ENCODE assay signal across 2 cellular contexts in the genomic region with DNA sequence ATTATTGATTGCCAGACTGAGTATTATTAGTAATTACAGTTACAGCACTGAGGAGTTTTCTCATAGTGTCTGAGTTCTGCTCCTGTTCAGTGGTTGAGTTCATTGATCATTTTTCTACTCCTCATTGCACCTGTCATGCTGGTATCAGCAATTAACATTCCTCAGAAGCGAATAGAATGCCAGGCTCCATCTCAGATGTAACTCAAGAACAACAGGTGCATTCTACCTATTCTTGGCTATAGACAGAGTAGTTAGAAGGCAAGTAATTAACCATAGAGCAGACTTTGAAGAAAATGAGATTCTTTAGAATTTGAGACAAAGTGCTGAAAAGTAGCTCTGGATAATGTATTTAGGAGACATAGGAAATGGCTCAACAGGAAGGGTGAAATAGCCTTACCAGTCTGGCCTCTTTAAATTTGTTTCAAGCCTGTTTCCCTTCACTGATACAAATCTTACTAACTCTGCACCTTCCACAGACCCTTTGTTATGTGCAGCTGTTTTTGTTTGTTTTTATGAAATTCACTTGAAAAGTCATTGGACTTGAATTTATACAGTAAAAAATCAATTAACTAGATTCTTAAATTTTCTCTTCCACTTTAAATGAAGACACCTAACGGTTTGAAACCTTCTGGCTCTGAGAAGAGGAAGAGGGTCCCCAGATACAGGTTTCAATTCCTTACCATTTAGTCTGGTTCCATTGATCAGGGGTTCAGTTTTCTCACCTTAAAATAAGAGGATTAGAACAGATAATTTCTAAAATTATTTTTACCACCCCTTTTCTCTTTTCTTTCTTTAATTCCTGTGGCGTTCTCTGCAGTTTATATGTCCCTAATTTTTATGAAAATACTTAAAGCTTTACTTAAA.
TF ChIP-seq lines count a peak whose summit lies in the region.

No MANE protein-coding gene starts in this region.

TF ChIP-seq in IMR-90, 13 proteins besides CTCF, POLR2A, EP300 and RAD21:
- no peak for TF ChIP-seq MXI1 (IDR thresholded peaks at IDR 0.05; ENCODE audit: borderline replicate concordance, low read depth, low read length)
- TF ChIP-seq MAZ (IDR thresholded peaks at IDR 0.05; ENCODE audit: borderline replicate concordance, low read depth, low read length): no peak
- no peak for TF ChIP-seq NFE2L2 (IDR thresholded peaks at IDR 0.05; ENCODE audit: low read depth, low read length)
- no peak for TF ChIP-seq MAFK (IDR thresholded peaks at IDR 0.05; ENCODE audit: low read depth, low read length)
- TF ChIP-seq CEBPB (IDR thresholded peaks at IDR 0.05; ENCODE audit: low read depth, low read length): no peak
- TF ChIP-seq CHD1 (IDR thresholded peaks at IDR 0.05; ENCODE audit: low read depth, low read length): no peak
- no peak for TF ChIP-seq BHLHE40 (IDR thresholded peaks at IDR 0.05; ENCODE audit: low read depth, low read length)
- no peak for TF ChIP-seq ELK1 (IDR thresholded peaks at IDR 0.05; ENCODE audit: borderline replicate concordance, low read depth, low read length)
- no peak for TF ChIP-seq RCOR1 (IDR thresholded peaks at IDR 0.05; ENCODE audit: insufficient replicate concordance, low read length)
- no peak for TF ChIP-seq SMC3 (IDR thresholded peaks at IDR 0.05; ENCODE audit: low read depth, low read length)
- no peak for TF ChIP-seq RFX5 (IDR thresholded peaks at IDR 0.05; ENCODE audit: low read depth, low read length)
- TF ChIP-seq, protein P1, sequence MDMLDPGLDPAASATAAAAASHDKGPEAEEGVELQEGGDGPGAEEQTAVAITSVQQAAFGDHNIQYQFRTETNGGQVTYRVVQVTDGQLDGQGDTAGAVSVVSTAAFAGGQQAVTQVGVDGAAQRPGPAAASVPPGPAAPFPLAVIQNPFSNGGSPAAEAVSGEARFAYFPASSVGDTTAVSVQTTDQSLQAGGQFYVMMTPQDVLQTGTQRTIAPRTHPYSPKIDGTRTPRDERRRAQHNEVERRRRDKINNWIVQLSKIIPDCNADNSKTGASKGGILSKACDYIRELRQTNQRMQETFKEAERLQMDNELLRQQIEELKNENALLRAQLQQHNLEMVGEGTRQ (IDR thresholded peaks at IDR 0.05; ENCODE audit: low read depth, low read length): no peak
- TF ChIP-seq FOS (IDR thresholded peaks at IDR 0.05; ENCODE audit: low read depth, low read length): no peak

TF ChIP-seq in GM12878, 131 proteins besides CTCF, POLR2A, EP300 and RAD21:
- TF ChIP-seq FOXM1 (IDR thresholded peaks at IDR 0.05; ENCODE audit: low read depth, low read length) (peak; percentile 28; the same call in 1 of the 2 replicates), BCL11A (IDR thresholded peaks at IDR 0.05; ENCODE audit: low read depth, low read length) (no peak), RCOR1 (conservative IDR thresholded peaks at IDR 0.05; ENCODE audit: low read depth, low read length) (no peak), SMAD1 (IDR thresholded peaks at IDR 0.05; ENCODE audit: low read depth, partially characterized antibody) (no peak), SPI1 (IDR thresholded peaks at IDR 0.05; ENCODE audit: borderline replicate concordance, insufficient read depth, low read depth, low read length) (peak; percentile 84), CREM (IDR thresholded peaks at IDR 0.05; ENCODE audit: low read depth) (no peak), ETV6 (conservative IDR thresholded peaks at IDR 0.05 in 1 of 2, IDR thresholded peaks at IDR 0.05 in 1 of 2; ENCODE audit: borderline replicate concordance in 1 of 2, low read depth in 1 of 2) (no peak)
- TF ChIP-seq, protein P2, sequence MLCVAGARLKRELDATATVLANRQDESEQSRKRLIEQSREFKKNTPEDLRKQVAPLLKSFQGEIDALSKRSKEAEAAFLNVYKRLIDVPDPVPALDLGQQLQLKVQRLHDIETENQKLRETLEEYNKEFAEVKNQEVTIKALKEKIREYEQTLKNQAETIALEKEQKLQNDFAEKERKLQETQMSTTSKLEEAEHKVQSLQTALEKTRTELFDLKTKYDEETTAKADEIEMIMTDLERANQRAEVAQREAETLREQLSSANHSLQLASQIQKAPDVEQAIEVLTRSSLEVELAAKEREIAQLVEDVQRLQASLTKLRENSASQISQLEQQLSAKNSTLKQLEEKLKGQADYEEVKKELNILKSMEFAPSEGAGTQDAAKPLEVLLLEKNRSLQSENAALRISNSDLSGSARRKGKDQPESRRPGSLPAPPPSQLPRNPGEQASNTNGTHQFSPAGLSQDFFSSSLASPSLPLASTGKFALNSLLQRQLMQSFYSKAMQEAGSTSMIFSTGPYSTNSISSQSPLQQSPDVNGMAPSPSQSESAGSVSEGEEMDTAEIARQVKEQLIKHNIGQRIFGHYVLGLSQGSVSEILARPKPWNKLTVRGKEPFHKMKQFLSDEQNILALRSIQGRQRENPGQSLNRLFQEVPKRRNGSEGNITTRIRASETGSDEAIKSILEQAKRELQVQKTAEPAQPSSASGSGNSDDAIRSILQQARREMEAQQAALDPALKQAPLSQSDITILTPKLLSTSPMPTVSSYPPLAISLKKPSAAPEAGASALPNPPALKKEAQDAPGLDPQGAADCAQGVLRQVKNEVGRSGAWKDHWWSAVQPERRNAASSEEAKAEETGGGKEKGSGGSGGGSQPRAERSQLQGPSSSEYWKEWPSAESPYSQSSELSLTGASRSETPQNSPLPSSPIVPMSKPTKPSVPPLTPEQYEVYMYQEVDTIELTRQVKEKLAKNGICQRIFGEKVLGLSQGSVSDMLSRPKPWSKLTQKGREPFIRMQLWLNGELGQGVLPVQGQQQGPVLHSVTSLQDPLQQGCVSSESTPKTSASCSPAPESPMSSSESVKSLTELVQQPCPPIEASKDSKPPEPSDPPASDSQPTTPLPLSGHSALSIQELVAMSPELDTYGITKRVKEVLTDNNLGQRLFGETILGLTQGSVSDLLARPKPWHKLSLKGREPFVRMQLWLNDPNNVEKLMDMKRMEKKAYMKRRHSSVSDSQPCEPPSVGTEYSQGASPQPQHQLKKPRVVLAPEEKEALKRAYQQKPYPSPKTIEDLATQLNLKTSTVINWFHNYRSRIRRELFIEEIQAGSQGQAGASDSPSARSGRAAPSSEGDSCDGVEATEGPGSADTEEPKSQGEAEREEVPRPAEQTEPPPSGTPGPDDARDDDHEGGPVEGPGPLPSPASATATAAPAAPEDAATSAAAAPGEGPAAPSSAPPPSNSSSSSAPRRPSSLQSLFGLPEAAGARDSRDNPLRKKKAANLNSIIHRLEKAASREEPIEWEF (IDR thresholded peaks at IDR 0.05; ENCODE audit: insufficient replicate concordance, low read depth, low read length): peak; percentile 95
- TF ChIP-seq, protein P3, sequence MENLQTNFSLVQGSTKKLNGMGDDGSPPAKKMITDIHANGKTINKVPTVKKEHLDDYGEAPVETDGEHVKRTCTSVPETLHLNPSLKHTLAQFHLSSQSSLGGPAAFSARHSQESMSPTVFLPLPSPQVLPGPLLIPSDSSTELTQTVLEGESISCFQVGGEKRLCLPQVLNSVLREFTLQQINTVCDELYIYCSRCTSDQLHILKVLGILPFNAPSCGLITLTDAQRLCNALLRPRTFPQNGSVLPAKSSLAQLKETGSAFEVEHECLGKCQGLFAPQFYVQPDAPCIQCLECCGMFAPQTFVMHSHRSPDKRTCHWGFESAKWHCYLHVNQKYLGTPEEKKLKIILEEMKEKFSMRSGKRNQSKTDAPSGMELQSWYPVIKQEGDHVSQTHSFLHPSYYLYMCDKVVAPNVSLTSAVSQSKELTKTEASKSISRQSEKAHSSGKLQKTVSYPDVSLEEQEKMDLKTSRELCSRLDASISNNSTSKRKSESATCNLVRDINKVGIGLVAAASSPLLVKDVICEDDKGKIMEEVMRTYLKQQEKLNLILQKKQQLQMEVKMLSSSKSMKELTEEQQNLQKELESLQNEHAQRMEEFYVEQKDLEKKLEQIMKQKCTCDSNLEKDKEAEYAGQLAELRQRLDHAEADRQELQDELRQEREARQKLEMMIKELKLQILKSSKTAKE (IDR thresholded peaks at IDR 0.05; ENCODE audit: low read depth, poor library complexity, severe bottlenecking): peak; percentile 20
